Comparison of ENCODE assay signal across 14 cellular contexts in genomic region chr2:26640781-26641564, GRCh38. TPM values are rescaled to one million over a fixed set of nuclear protein-coding genes. Genes with fewer than 3 reads are reported as not detected.
DNase-seq lines count a peak whose midpoint lies in the region; ATAC-seq and TF ChIP-seq lines count a peak whose summit lies in the region.
"Had no signal": no experiment of that assay in that cellular context is flagged by ENCODE, and none has a peak within 500 bp of the region (broad histone marks: within the 10 kb centered on the region; RNA-seq: fewer than 3 reads in every experiment).

CIB4 (minus strand) TSS chr2:26641366; CDS start chr2:26641314, 52 bp downstream.

- no peaks in the 10 kb centered on the region for H3K9me3 ChIP-seq in lower lobe of right lung

- ATAC-seq in lower lobe of right lung, result peak; percentile 81 to 85
- ATAC-seq in GM18867 (IDR thresholded peaks at IDR 0.05; ENCODE audit: unreplicated experiment), result no peak
- ATAC-seq in activated T-cell treated with anti-CD3 and anti-CD28 coated beads, Interleukin-2, amount 50 U/mL, for 4 hours, result no peak
- ATAC-seq: effector memory CD8-positive, alpha-beta T cell had no signal

- H3K27ac Mint-ChIP-seq in MCF 10A (ENCODE audit: low read depth, unreplicated experiment), result no peak within 1 kb of the TSS
- H3K27ac Mint-ChIP-seq in activated naive CD8-positive, alpha-beta T cell treated with anti-CD3 and anti-CD28 coated beads for 36 hours, result no peak within 1 kb of the TSS
- H3K27ac Mint-ChIP-seq: activated T-cell treated with anti-CD3 and anti-CD28 coated beads, Interleukin-2, amount 50 U/mL, for 24 hours; effector memory CD8-positive, alpha-beta T cell had no signal

- H3K79me2 ChIP-seq in ACC112 (ENCODE audit: control insufficient read depth, insufficient read depth, low read length, unreplicated experiment), result no peaks in the 10 kb centered on the region

- POLR2A ChIA-PET in MCF 10A (lab: Yijun Ruan, JAX), result no interaction called here

- DNase-seq in LoVo (ENCODE audit: low spot score) (peak; percentile 54), MCF 10A (ENCODE audit: unreplicated experiment) (peak; percentile 47), lower lobe of right lung (no peak)
- no peak for DNase-seq in activated naive CD8-positive, alpha-beta T cell treated with anti-CD3 and anti-CD28 coated beads for 36 hours
- DNase-seq in activated T-cell treated with anti-CD3 and anti-CD28 coated beads, Interleukin-2, amount 50 U/mL, for 4 hours, result no peak
- DNase-seq in stimulated activated CD4-positive, alpha-beta T cell treated with anti-CD3 and anti-CD28 coated beads, Interleukin-12 subunit alpha, Interleukin-12 subunit beta, amount 100 ng/mL, for 4 hours, result no peak
- DNase-seq: activated CD4-positive, CD25-positive, alpha-beta regulatory T cell treated with anti-CD3 and anti-CD28 coated beads, Interleukin-2, amount 50 U/mL, for 72 hours; aorta; effector memory CD8-positive, alpha-beta T cell; NCI-H187 treated with DMSO at 0.1 percent for 48 hours had no signal

- CTCF ChIA-PET in MCF 10A (lab: Yijun Ruan, JAX), result interaction anchor here (1.1 kb wide), 1 partner anchor 36 kb away, joined by 5 read pairs; no protein-coding TSS in a partner anchor

- TF ChIP-seq CTCF in MCF 10A (IDR thresholded peaks at IDR 0.05; ENCODE audit: unreplicated experiment), result no peak
- TF ChIP-seq CTCF in lower lobe of right lung (IDR thresholded peaks at IDR 0.05), result no peak

- no peaks in the 10 kb centered on the region for H3K4me1 Mint-ChIP-seq in MCF 10A (ENCODE audit: insufficient read depth, unreplicated experiment)
- H3K4me1 Mint-ChIP-seq in activated naive CD8-positive, alpha-beta T cell treated with anti-CD3 and anti-CD28 coated beads for 36 hours, result no peaks in the 10 kb centered on the region
- no peaks in the 10 kb centered on the region for H3K4me1 Mint-ChIP-seq in activated T-cell treated with anti-CD3 and anti-CD28 coated beads, Interleukin-2, amount 50 U/mL, for 4 hours (ENCODE audit: low read depth)

- H3K36me3 ChIP-seq in ACC112 (ENCODE audit: insufficient read depth, low read length) (no peaks in the 10 kb centered on the region), lower lobe of right lung (no peaks in the 10 kb centered on the region)

- H3K4me3 ChIP-seq in ACC112 (ENCODE audit: low read depth, low read length) (no peak within 1 kb of the TSS), lower lobe of right lung (peak within 1 kb of the TSS; percentile 19)

- no peak within 1 kb of the TSS for H3K4me3 Mint-ChIP-seq in MCF 10A (ENCODE audit: unreplicated experiment)
- no peak within 1 kb of the TSS for H3K4me3 Mint-ChIP-seq in activated naive CD8-positive, alpha-beta T cell treated with anti-CD3 and anti-CD28 coated beads for 36 hours
- no peak within 1 kb of the TSS for H3K4me3 Mint-ChIP-seq in activated T-cell treated with anti-CD3 and anti-CD28 coated beads, Interleukin-2, amount 50 U/mL, for 4 hours
- H3K4me3 Mint-ChIP-seq: activated T-cell treated with anti-CD3 and anti-CD28 coated beads, Interleukin-2, amount 50 U/mL, for 24 hours; effector memory CD8-positive, alpha-beta T cell had no signal

- H2AFZ ChIP-seq in ACC112 (ENCODE audit: low read length, unreplicated experiment), result peak within 1 kb of the TSS; percentile 50

- peaks cover 37% of the 10 kb centered on the region for H3K27me3 Mint-ChIP-seq in MCF 10A (ENCODE audit: insufficient read depth, unreplicated experiment)
- H3K27me3 Mint-ChIP-seq in activated naive CD8-positive, alpha-beta T cell treated with anti-CD3 and anti-CD28 coated beads for 36 hours, result peaks cover 17% of the 10 kb centered on the region
- peaks cover 34% of the 10 kb centered on the region for H3K27me3 Mint-ChIP-seq in activated T-cell treated with anti-CD3 and anti-CD28 coated beads, Interleukin-2, amount 50 U/mL, for 4 hours (ENCODE audit: low read depth)

- H3K27me3 ChIP-seq in ACC112 (ENCODE audit: insufficient read depth, low read length) (peaks cover 16% of the 10 kb centered on the region), lower lobe of right lung (ENCODE audit: low read depth) (no peaks in the 10 kb centered on the region)

- intact Hi-C loops in MCF 10A (cut with micrococcal nuclease), result no loop called here
- intact Hi-C loops in lower lobe of right lung (cut with DNase I), result no loop called here

- H3K4me1 ChIP-seq in ACC112 (ENCODE audit: control insufficient read depth, insufficient read depth, low read length, unreplicated experiment) (peaks cover 9% of the 10 kb centered on the region), lower lobe of right lung (peaks cover 11% of the 10 kb centered on the region)

- BruUV-seq in MCF 10A (replicated peaks; lab: Mats Ljungman, UMichigan), result no TSS peak

- no peaks in the 10 kb centered on the region for H3K36me3 Mint-ChIP-seq in MCF 10A (ENCODE audit: insufficient read depth, unreplicated experiment)
- no peaks in the 10 kb centered on the region for H3K36me3 Mint-ChIP-seq in activated naive CD8-positive, alpha-beta T cell treated with anti-CD3 and anti-CD28 coated beads for 36 hours
- H3K36me3 Mint-ChIP-seq in activated T-cell treated with anti-CD3 and anti-CD28 coated beads, Interleukin-2, amount 50 U/mL, for 4 hours (ENCODE audit: insufficient read depth), result no peaks in the 10 kb centered on the region

- H3K27ac ChIP-seq in ACC112 (ENCODE audit: low read depth, low read length) (no peak within 1 kb of the TSS), lower lobe of right lung (no peak within 1 kb of the TSS)

- no peaks in the 10 kb centered on the region for H3K9me3 Mint-ChIP-seq in MCF 10A (ENCODE audit: unreplicated experiment)
- no peaks in the 10 kb centered on the region for H3K9me3 Mint-ChIP-seq in activated naive CD8-positive, alpha-beta T cell treated with anti-CD3 and anti-CD28 coated beads for 36 hours
- H3K9me3 Mint-ChIP-seq in activated T-cell treated with anti-CD3 and anti-CD28 coated beads, Interleukin-2, amount 50 U/mL, for 4 hours, result no peaks in the 10 kb centered on the region
- H3K9me3 Mint-ChIP-seq: activated T-cell treated with anti-CD3 and anti-CD28 coated beads, Interleukin-2, amount 50 U/mL, for 24 hours; effector memory CD8-positive, alpha-beta T cell had no signal

RNA-seq across cellular contexts. Expression of gene CIB4, which starts in this region (rescaled TPM):
- total RNA-seq in MCF 10A (2022), result not detected in 2 replicates
- total RNA-seq in lower lobe of right lung, result not detected
- total RNA-seq in activated naive CD8-positive, alpha-beta T cell treated with anti-CD3 and anti-CD28 coated beads for 36 hours, result not detected
- not detected for total RNA-seq in activated T-cell treated with anti-CD3 and anti-CD28 coated beads, Interleukin-2, amount 50 U/mL, for 4 hours
- total RNA-seq: lung microvascular endothelial cell had no signal

Comparison
In these comparisons a context has a peak if more than half of its experiments do, and no peak if none do; other contexts are left out.
1. Peak in DNase-seq in MCF 10A; RNA of the gene not detected or under 1 TPM.
2. Peak in ATAC-seq and H3K4me3 ChIP-seq in lower lobe of right lung; RNA of the gene not detected or under 1 TPM.